ENCODE assay signal across 8 cellular contexts in the genomic region with DNA sequence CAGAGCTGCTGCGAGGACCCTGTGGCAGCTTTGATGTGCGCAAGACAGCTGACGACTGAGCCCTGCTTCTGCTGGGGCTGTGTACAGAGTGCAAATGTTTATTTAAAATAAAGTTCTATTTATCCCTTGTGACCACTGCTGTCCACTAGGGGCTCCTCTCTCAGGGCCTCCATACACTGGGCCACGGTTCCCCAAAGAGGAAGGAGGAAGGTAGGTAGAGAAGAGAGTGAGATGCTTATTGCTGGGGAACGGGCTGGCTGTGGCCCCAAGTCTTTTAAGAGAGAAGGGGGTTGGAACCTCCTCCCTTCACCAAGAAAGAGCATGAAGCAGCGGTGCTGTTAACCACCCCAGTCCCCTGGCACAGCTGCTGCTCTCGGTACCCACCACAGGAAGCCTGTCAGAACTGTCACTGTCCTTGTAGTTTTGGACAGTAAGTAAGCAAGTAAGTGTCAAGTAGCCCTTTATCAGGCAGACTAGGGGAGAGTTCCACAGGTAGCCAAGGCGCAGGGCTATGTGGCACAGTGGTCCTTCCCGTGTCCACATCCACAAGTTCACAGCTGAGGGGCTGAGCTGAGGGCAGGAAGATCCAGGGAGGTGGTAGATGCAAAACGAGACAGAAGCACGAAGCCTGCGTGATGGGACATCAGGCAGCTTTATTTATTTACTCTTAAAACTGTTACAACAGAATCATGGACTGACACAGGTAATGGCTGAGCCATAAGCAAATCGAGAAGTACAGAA.
DNase-seq lines count a peak whose midpoint lies in the region; ATAC-seq and TF ChIP-seq lines count a peak whose summit lies in the region.

No MANE protein-coding gene starts in this region.

- peaks cover 39 to 54% of the 10 kb centered on the region in 2 donors for H3K36me3 Mint-ChIP-seq in stimulated activated naive B cell treated with anti-CD40 and anti-IgM and Interleukin-4, amounts not matched to agents 10 μg/mL and 1 μg/mL and 100 μg/mL, for 72 hours

- peak overlapping the region; percentile 81 for H3K27ac Mint-ChIP-seq in stimulated activated naive B cell treated with anti-CD40 and anti-IgM and Interleukin-4, amounts not matched to agents 10 μg/mL and 1 μg/mL and 100 μg/mL, for 72 hours

- DNase-seq in activated CD4-positive, CD25-positive, alpha-beta regulatory T cell treated with anti-CD3 and anti-CD28 coated beads, Interleukin-2, amount 50 U/mL, for 72 hours, result no peak
- DNase-seq in RPMI8226 (peak; percentile 41), fibroblast of pulmonary artery (ENCODE audit: low read depth) (peak; percentile 45), T-helper 9 cell (no peak), NCI-H2081 (lab: John Stamatoyannopoulos, UW) (no peak), NCI-H526 treated with DMSO at 0.1 percent for 48 hours (lab: John Stamatoyannopoulos, UW) (no peak)
- no peak for DNase-seq in stimulated activated naive B cell treated with anti-CD40 and anti-IgM and Interleukin-4, amounts not matched to agents 10 μg/mL and 1 μg/mL and 100 μg/mL, for 72 hours

- peak; percentile 50 for TF ChIP-seq CTCF in fibroblast of pulmonary artery (IDR thresholded peaks at IDR 0.05; ENCODE audit: low read length, missing control alignments)

- H3K9me3 Mint-ChIP-seq in stimulated activated naive B cell treated with anti-CD40 and anti-IgM and Interleukin-4, amounts not matched to agents 10 μg/mL and 1 μg/mL and 100 μg/mL, for 72 hours, result no peaks in the 10 kb centered on the region

- no peak overlapping the region for H3K4me3 Mint-ChIP-seq in stimulated activated naive B cell treated with anti-CD40 and anti-IgM and Interleukin-4, amounts not matched to agents 10 μg/mL and 1 μg/mL and 100 μg/mL, for 72 hours

- peak; percentile 16 to 41 for ATAC-seq in activated CD4-positive, CD25-positive, alpha-beta regulatory T cell treated with anti-CD3 and anti-CD28 coated beads, Interleukin-2, amount 50 U/mL, for 24 hours
- peak; percentile 54 to 70 for ATAC-seq in stimulated activated naive B cell treated with anti-CD40 and anti-IgM and Interleukin-4, amounts not matched to agents 10 μg/mL and 1 μg/mL and 100 μg/mL, for 72 hours (replicated peaks)

- no peak overlapping the region for H3K4me3 ChIP-seq in fibroblast of pulmonary artery (replicated peaks; ENCODE audit: low read depth, low read length)

- no peaks in the 10 kb centered on the region for H3K27me3 Mint-ChIP-seq in stimulated activated naive B cell treated with anti-CD40 and anti-IgM and Interleukin-4, amounts not matched to agents 10 μg/mL and 1 μg/mL and 100 μg/mL, for 72 hours

- peaks cover 4 to 11% of the 10 kb centered on the region in 2 donors for H3K4me1 Mint-ChIP-seq in stimulated activated naive B cell treated with anti-CD40 and anti-IgM and Interleukin-4, amounts not matched to agents 10 μg/mL and 1 μg/mL and 100 μg/mL, for 72 hours

Comparison
In these comparisons a context has a peak if more than half of its experiments do, and no peak if none do; other contexts are left out.
1. DNase-seq: peak in RPMI8226 (single experiment) and fibroblast of pulmonary artery (single experiment); none in activated CD4-positive, CD25-positive, alpha-beta regulatory T cell treated with anti-CD3 and anti-CD28 coated beads, Interleukin-2, amount 50 U/mL, for 72 hours (single experiment), stimulated activated naive B cell treated with anti-CD40 and anti-IgM and Interleukin-4, amounts not matched to agents 10 μg/mL and 1 μg/mL and 100 μg/mL, for 72 hours (single experiment), T-helper 9 cell (single experiment), NCI-H2081 (0 of 2) and NCI-H526 treated with DMSO at 0.1 percent for 48 hours (single experiment).